In the genomic region with DNA sequence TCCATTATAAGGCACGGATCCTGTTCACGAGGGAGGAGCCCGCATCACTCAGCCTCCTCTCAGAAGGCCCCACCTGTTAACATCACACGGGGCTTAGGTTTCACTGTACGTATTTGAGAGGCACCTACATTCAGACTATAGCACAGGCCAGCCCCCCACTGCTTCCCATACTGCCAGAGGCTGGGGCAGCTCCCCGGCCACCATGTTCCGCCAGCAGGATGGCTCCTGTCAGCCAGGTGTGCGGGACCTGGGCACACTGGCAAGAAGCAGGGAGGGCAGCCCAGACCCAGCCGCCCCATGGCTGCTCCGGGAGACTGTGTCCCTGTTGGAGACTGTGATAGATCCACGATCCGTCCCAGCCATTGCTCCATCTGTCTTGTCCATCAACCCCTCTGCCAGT, we compare ENCODE assay signal across 27 cellular contexts.
"Had no signal": no experiment of that assay in that cellular context is flagged by ENCODE, and none has a peak within 500 bp of the region (broad histone marks: within the 10 kb centered on the region; RNA-seq: fewer than 3 reads in every experiment).

No MANE protein-coding gene starts in this region.

- H3K4me3 ChIP-seq: left ventricle myocardium inferior, lung, mucosa of descending colon, pancreas, prostate gland, spleen, stomach, testis, thyroid gland, transverse colon, upper lobe of left lung, vagina had no signal

- H3K27ac Mint-ChIP-seq: naive thymus-derived CD4-positive, alpha-beta T cell; natural killer cell treated with Interleukin-12 subunit alpha and Interleukin-12 subunit beta and Interleukin-15 and Interleukin-18, amount 100 ng/mL, for 72 hours; stimulated activated naive B cell treated with anti-CD40 and anti-IgM and Interleukin-4, amounts not matched to agents 10 μg/mL and 1 μg/mL and 100 μg/mL, for 72 hours had no signal

- DNase-seq: hippocampal formation; kidney; left ventricle myocardium inferior; mesendoderm; midbrain; mucosa of descending colon; naive thymus-derived CD4-positive, alpha-beta T cell; nucleus accumbens; pancreas; retina; right cardiac atrium; small intestine; spleen; stimulated activated CD4-positive, alpha-beta T cell treated with anti-CD3 and anti-CD28 coated beads, Interleukin-4, amount 100 ng/mL, for 4 hours; stimulated activated CD8-positive, alpha-beta memory T cell treated with anti-CD3 and anti-CD28 coated beads, Interleukin-4, amount 100 ng/mL, for 48 hours; stimulated activated naive B cell treated with anti-CD40 and anti-IgM and Interleukin-4, amounts not matched to agents 10 μg/mL and 1 μg/mL and 100 μg/mL, for 72 hours; stimulated activated naive CD8-positive, alpha-beta T cell treated with anti-CD3 and anti-CD28 coated beads, Interleukin-15, Interleukin-2, amounts not matched to agents 100 U/mL and 50 U/mL, for 24 hours; stomach; testis; thyroid gland; transverse colon had no signal

- H3K4me1 ChIP-seq: left ventricle myocardium inferior, pancreas, prostate gland, spleen, stomach, testis, thyroid gland, transverse colon, upper lobe of left lung, vagina had no signal

- H3K36me3 Mint-ChIP-seq: naive thymus-derived CD4-positive, alpha-beta T cell; natural killer cell treated with Interleukin-12 subunit alpha and Interleukin-12 subunit beta and Interleukin-15 and Interleukin-18, amount 100 ng/mL, for 72 hours; stimulated activated naive B cell treated with anti-CD40 and anti-IgM and Interleukin-4, amounts not matched to agents 10 μg/mL and 1 μg/mL and 100 μg/mL, for 72 hours had no signal

- H3K9me3 ChIP-seq: mucosa of descending colon, pancreas, prostate gland, testis, thyroid gland, transverse colon, upper lobe of left lung, vagina had no signal

- H3K4me1 Mint-ChIP-seq: stimulated activated naive B cell treated with anti-CD40 and anti-IgM and Interleukin-4, amounts not matched to agents 10 μg/mL and 1 μg/mL and 100 μg/mL, for 72 hours had no signal

- H3K4me3 Mint-ChIP-seq: naive thymus-derived CD4-positive, alpha-beta T cell; natural killer cell treated with Interleukin-12 subunit alpha and Interleukin-12 subunit beta and Interleukin-15 and Interleukin-18, amount 100 ng/mL, for 72 hours; stimulated activated naive B cell treated with anti-CD40 and anti-IgM and Interleukin-4, amounts not matched to agents 10 μg/mL and 1 μg/mL and 100 μg/mL, for 72 hours had no signal

- H3K36me3 ChIP-seq: left ventricle myocardium inferior, pancreas, prostate gland, spleen, stomach, thyroid gland, transverse colon, upper lobe of left lung, vagina had no signal

- ATAC-seq: mucosa of descending colon; naive thymus-derived CD4-positive, alpha-beta T cell; pancreas; right cardiac atrium; sciatic nerve; stimulated activated naive B cell treated with anti-CD40 and anti-IgM and Interleukin-4, amounts not matched to agents 10 μg/mL and 1 μg/mL and 100 μg/mL, for 72 hours; stimulated activated naive CD8-positive, alpha-beta T cell treated with anti-CD3 and anti-CD28 coated beads, Interleukin-15, Interleukin-2, amounts not matched to agents 100 U/mL and 50 U/mL, for 24 hours had no signal

- H3K9me3 Mint-ChIP-seq: natural killer cell treated with Interleukin-12 subunit alpha and Interleukin-12 subunit beta and Interleukin-15 and Interleukin-18, amount 100 ng/mL, for 72 hours had no signal

- H3K27me3 ChIP-seq: testis, thyroid gland, upper lobe of left lung, vagina had no signal

- H3K27ac ChIP-seq: left ventricle myocardium inferior, pancreas, prostate gland, spleen, stomach, testis, thyroid gland, transverse colon, upper lobe of left lung, vagina had no signal
